ENCODE assay signal across 8 cellular contexts in genomic region chr16:2968738-2969544, GRCh38. TPM values are rescaled to one million over a fixed set of nuclear protein-coding genes. Genes with fewer than 3 reads are reported as not detected.
A peak's percentile ranks its signal among the peaks of the same experiment; 100 is the strongest.
DNase-seq lines count a peak whose midpoint lies in the region; ATAC-seq and FAIRE-seq lines count a peak whose summit lies in the region.

PAQR4 (plus strand) TSS chr16:2969348; CDS start chr16:2969675, 327 bp downstream.

- H3K9me3 ChIP-seq in BLaER1, result no peaks in the 10 kb centered on the region

- peak within 1 kb of the TSS; percentile 76 for H3K27ac Mint-ChIP-seq in activated CD4-positive, alpha-beta T cell treated with anti-CD3 and anti-CD28 coated beads, Interleukin-2, amount 10 ng/mL, durations not matched to agents 24 days and 14 days

- H3K36me3 ChIP-seq in BLaER1, result peaks cover 23% of the 10 kb centered on the region; the same call in 1 of the 2 replicates

- H3K4me3 Mint-ChIP-seq in activated CD4-positive, alpha-beta T cell treated with anti-CD3 and anti-CD28 coated beads, Interleukin-2, amount 10 ng/mL, durations not matched to agents 24 days and 14 days, result peak within 1 kb of the TSS; percentile 84

- H3K9ac ChIP-seq in BLaER1, result peak within 1 kb of the TSS; percentile 92

- DNase-seq in GM19239 (ENCODE audit: insufficient read length, low spot score), result peak; percentile 98
- peak; percentile 75 to 93 for DNase-seq in NCI-H524 (lab: John Stamatoyannopoulos, UW)
- DNase-seq in activated CD4-positive, alpha-beta T cell treated with anti-CD3 and anti-CD28 coated beads, Interleukin-2, amount 10 ng/mL, durations not matched to agents 24 days and 14 days, result peak; percentile 97
- DNase-seq in dedifferentiated amniotic fluid mesenchymal stem cell (ENCODE audit: extremely low spot score), result peak; percentile 47
- DNase-seq in left lobe of liver (ENCODE audit: low spot score), result peak; percentile 89
- DNase-seq in stimulated activated CD4-positive, alpha-beta T cell treated with anti-CD3 and anti-CD28 coated beads, Interleukin-1b, Interleukin-23, amount 100 ng/mL, for 48 hours, result peak; percentile 82

- peaks cover 17% of the 10 kb centered on the region for H3K36me3 Mint-ChIP-seq in activated CD4-positive, alpha-beta T cell treated with anti-CD3 and anti-CD28 coated beads, Interleukin-2, amount 10 ng/mL, durations not matched to agents 24 days and 14 days (ENCODE audit: low read depth)

- intact Hi-C loops in activated CD4-positive, alpha-beta T cell treated with anti-CD3 and anti-CD28 coated beads, Interleukin-2, amount 10 ng/mL, durations not matched to agents 24 days and 14 days (cut with micrococcal nuclease), result no loop called here

- FAIRE-seq in GM19239 (lab: Jason Lieb, UNC), result peak; percentile 93

- peaks cover 18% of the 10 kb centered on the region for H3K27me3 Mint-ChIP-seq in activated CD4-positive, alpha-beta T cell treated with anti-CD3 and anti-CD28 coated beads, Interleukin-2, amount 10 ng/mL, durations not matched to agents 24 days and 14 days

- H3K27ac ChIP-seq in BLaER1, result peak within 1 kb of the TSS; percentile 91

- ATAC-seq in HG03439 (IDR thresholded peaks at IDR 0.05; ENCODE audit: unreplicated experiment) (peak; percentile 70), left lobe of liver (peak; percentile 90)

- H3K27me3 ChIP-seq in BLaER1, result peaks cover 5% of the 10 kb centered on the region; the same call in 1 of the 2 replicates

- peak within 1 kb of the TSS; percentile 97 for H3K4me2 ChIP-seq in BLaER1

- peaks cover 77% of the 10 kb centered on the region for H4K20me1 ChIP-seq in BLaER1

- peak within 1 kb of the TSS; percentile 93 for H3K4me3 ChIP-seq in BLaER1

- H3K4me1 ChIP-seq in BLaER1, result peaks cover 68% of the 10 kb centered on the region

- H3K9me3 Mint-ChIP-seq in activated CD4-positive, alpha-beta T cell treated with anti-CD3 and anti-CD28 coated beads, Interleukin-2, amount 10 ng/mL, durations not matched to agents 24 days and 14 days, result no peaks in the 10 kb centered on the region

- H3K4me1 Mint-ChIP-seq in activated CD4-positive, alpha-beta T cell treated with anti-CD3 and anti-CD28 coated beads, Interleukin-2, amount 10 ng/mL, durations not matched to agents 24 days and 14 days, result peaks cover 23% of the 10 kb centered on the region

RNA-seq across cellular contexts. Expression of gene PAQR4, which starts in this region (rescaled TPM):
- total RNA-seq in activated CD4-positive, alpha-beta T cell treated with anti-CD3 and anti-CD28 coated beads, Interleukin-2, amount 10 ng/mL, durations not matched to agents 24 days and 14 days, result 41.0 and 43.3 TPM in 2 replicates
- total RNA-seq in left lobe of liver, result 1.5 TPM

Comparison
In these comparisons a context has a peak if more than half of its experiments do, and no peak if none do; other contexts are left out.
1. Peak in every context shown above with its lines: DNase-seq, ATAC-seq, H3K4me3 ChIP-seq and H3K27ac ChIP-seq.
2. RNA of gene PAQR4 (total RNA-seq): 41.0 to 43.3 TPM in activated CD4-positive, alpha-beta T cell treated with anti-CD3 and anti-CD28 coated beads, Interleukin-2, amount 10 ng/mL, durations not matched to agents 24 days and 14 days; 1.5 TPM in left lobe of liver (single experiment); every median in the first group is over 10 times any median in the second.
3. DNase-seq: peak in every context shown above with its lines; median percentile 98 in GM19239; 97 in activated CD4-positive, alpha-beta T cell treated with anti-CD3 and anti-CD28 coated beads, Interleukin-2, amount 10 ng/mL, durations not matched to agents 24 days and 14 days; 89 in left lobe of liver; 84 in NCI-H524; 82 in stimulated activated CD4-positive, alpha-beta T cell treated with anti-CD3 and anti-CD28 coated beads, Interleukin-1b, Interleukin-23, amount 100 ng/mL, for 48 hours; 47 in dedifferentiated amniotic fluid mesenchymal stem cell.